2 cellular contexts compared by ENCODE assay signal in genomic region chr6:2763876-2764540, GRCh38.
TF ChIP-seq lines count a peak whose summit lies in the region.

No MANE protein-coding gene starts in this region.

TF ChIP-seq in IMR-90, 13 proteins besides CTCF, POLR2A, EP300 and RAD21:
- TF ChIP-seq SMC3 (IDR thresholded peaks at IDR 0.05; ENCODE audit: low read depth, low read length) (no peak), RCOR1 (IDR thresholded peaks at IDR 0.05; ENCODE audit: insufficient replicate concordance, low read length) (no peak), MAZ (IDR thresholded peaks at IDR 0.05; ENCODE audit: borderline replicate concordance, low read depth, low read length) (no peak), ELK1 (IDR thresholded peaks at IDR 0.05; ENCODE audit: borderline replicate concordance, low read depth, low read length) (no peak), USF2 (IDR thresholded peaks at IDR 0.05; ENCODE audit: low read depth, low read length) (no peak), MXI1 (IDR thresholded peaks at IDR 0.05; ENCODE audit: borderline replicate concordance, low read depth, low read length) (no peak), MAFK (IDR thresholded peaks at IDR 0.05; ENCODE audit: low read depth, low read length) (no peak), FOS (IDR thresholded peaks at IDR 0.05; ENCODE audit: low read depth, low read length) (no peak), CHD1 (IDR thresholded peaks at IDR 0.05; ENCODE audit: low read depth, low read length) (no peak), BHLHE40 (IDR thresholded peaks at IDR 0.05; ENCODE audit: low read depth, low read length) (no peak), NFE2L2 (IDR thresholded peaks at IDR 0.05; ENCODE audit: low read depth, low read length) (no peak), CEBPB (IDR thresholded peaks at IDR 0.05; ENCODE audit: low read depth, low read length) (no peak), RFX5 (IDR thresholded peaks at IDR 0.05; ENCODE audit: low read depth, low read length) (no peak)

TF ChIP-seq in GM12878, 131 proteins besides CTCF, POLR2A, EP300 and RAD21:
- TF ChIP-seq HDAC2 (IDR thresholded peaks at IDR 0.05) (no peak), RB1 (IDR thresholded peaks at IDR 0.05; ENCODE audit: borderline replicate concordance) (no peak), NR2F1 (conservative IDR thresholded peaks at IDR 0.05) (no peak), NBN (IDR thresholded peaks at IDR 0.05) (no peak), KDM1A (IDR thresholded peaks at IDR 0.05; ENCODE audit: borderline replicate concordance) (no peak), TCF3 (IDR thresholded peaks at IDR 0.05; ENCODE audit: borderline replicate concordance, insufficient read depth, low read depth, low read length) (no peak), ZZZ3 (IDR thresholded peaks at IDR 0.05; ENCODE audit: control insufficient read depth, insufficient read length, low read depth) (no peak), MEF2A (IDR thresholded peaks at IDR 0.05; ENCODE audit: insufficient read depth, low read depth, low read length) (no peak), NRF1 (conservative IDR thresholded peaks at IDR 0.05; ENCODE audit: low read depth, low read length) (no peak), TCF12 (IDR thresholded peaks at IDR 0.05; ENCODE audit: low read depth, low read length) (no peak), NFYA (IDR thresholded peaks at IDR 0.05; ENCODE audit: borderline replicate concordance, low read depth, low read length) (no peak), BCL11A (IDR thresholded peaks at IDR 0.05; ENCODE audit: low read depth, low read length) (no peak), ZBTB33 (IDR thresholded peaks at IDR 0.05) (no peak), TCF7 (IDR thresholded peaks at IDR 0.05; ENCODE audit: borderline replicate concordance) (no peak), SREBF2 (IDR thresholded peaks at IDR 0.05; ENCODE audit: low read length) (no peak), POLR2AphosphoS2 (IDR thresholded peaks at IDR 0.05; ENCODE audit: low read depth, low read length) (no peak), CHD4 (IDR thresholded peaks at IDR 0.05) (no peak), E2F4 (IDR thresholded peaks at IDR 0.05; ENCODE audit: low read depth, low read length) (no peak), SUPT20H (IDR thresholded peaks at IDR 0.05; ENCODE audit: borderline replicate concordance, control insufficient read depth, low read depth, low read length) (no peak), CBX5 (IDR thresholded peaks at IDR 0.05; ENCODE audit: low read depth) (no peak)
